Comparison of ENCODE assay signal across 22 cellular contexts in genomic region chr4:41446391-41446790, GRCh38.
"Had no signal": no experiment of that assay in that cellular context is flagged by ENCODE, and none has a peak within 500 bp of the region (broad histone marks: within the 10 kb centered on the region; RNA-seq: fewer than 3 reads in every experiment).

No MANE protein-coding gene starts in this region.

- DNase-seq: dermis blood vessel endothelial cell; effector memory CD4-positive, alpha-beta T cell; erythroblast; esophagus squamous epithelium; left ventricle myocardium superior; lower lobe of right lung; natural killer cell; sigmoid colon; stimulated activated CD4-positive, alpha-beta T cell treated with anti-CD3 and anti-CD28 coated beads, Interleukin-2, amount 100 ng/mL, for 24 hours; stimulated activated CD4-positive, alpha-beta T cell treated with anti-CD3 and anti-CD28 coated beads, Interleukin-4, amount 100 ng/mL, for 24 hours; stimulated activated naive CD4-positive, alpha-beta T cell treated with Interleukin-2 at 50 U/mL for 16 hours; stomach; thyroid gland; trophoblast cell had no signal

- H3K4me1 ChIP-seq: esophagus squamous epithelium, vagina had no signal

- H2AFZ ChIP-seq: parathyroid adenoma had no signal

- H3K27me3 ChIP-seq: esophagus squamous epithelium, neutrophil, right atrium auricular region, sigmoid colon, stomach, thyroid gland, vagina had no signal

- H3K9ac ChIP-seq: parathyroid adenoma had no signal

- H3K36me3 ChIP-seq: esophagus squamous epithelium, lower lobe of right lung, neutrophil, prostate gland, right atrium auricular region, sigmoid colon, stomach, thyroid gland, vagina had no signal

- H3K27ac ChIP-seq: coronary artery, esophagus squamous epithelium, lower lobe of right lung, neutrophil, parathyroid adenoma, right atrium auricular region, sigmoid colon, stomach, thyroid gland, vagina had no signal

- H3K9me3 ChIP-seq: esophagus squamous epithelium, lower lobe of right lung, neutrophil, prostate gland, right atrium auricular region, sigmoid colon, stomach, thyroid gland, vagina had no signal

- FAIRE-seq: frontal cortex, keratinocyte had no signal

- H3K4me3 ChIP-seq: coronary artery, esophagus squamous epithelium, lower lobe of right lung, prostate gland, right atrium auricular region, sigmoid colon, stomach, thyroid gland, vagina had no signal

- H3K79me2 ChIP-seq: parathyroid adenoma had no signal
